In the genomic region with DNA sequence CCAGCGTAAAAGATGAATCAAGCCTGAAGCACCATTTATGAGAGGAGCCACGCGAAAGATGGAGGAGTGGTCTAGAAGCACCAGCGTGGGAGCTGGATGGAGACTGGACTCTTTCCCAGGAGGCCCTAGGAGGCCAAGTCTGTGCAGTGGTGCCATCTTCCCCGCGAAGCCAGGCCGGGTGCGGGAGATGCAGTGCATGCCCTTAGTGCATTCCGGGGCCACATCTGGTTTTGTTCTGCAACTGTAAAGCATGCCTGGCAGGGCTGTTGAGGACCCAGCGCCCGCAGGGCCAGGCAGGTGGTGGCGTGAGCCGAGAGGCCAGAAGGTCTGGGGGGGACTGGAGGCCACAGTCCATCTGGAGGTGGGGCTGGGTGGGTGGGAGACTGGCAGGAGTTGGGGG, we compare ENCODE assay signal across 19 cellular contexts.
"Had no signal": no experiment of that assay in that cellular context is flagged by ENCODE, and none has a peak within 500 bp of the region (broad histone marks: within the 10 kb centered on the region; RNA-seq: fewer than 3 reads in every experiment).

No MANE protein-coding gene starts in this region.

- ATAC-seq: gastrocnemius medialis, pancreas, sciatic nerve had no signal

- H3K4me3 Mint-ChIP-seq: memory B cell, mesothelial cell of epicardium, nephron had no signal

- H3K4me1 ChIP-seq: esophagus muscularis mucosa, gastrocnemius medialis, pancreas, prostate gland, stomach, uterus had no signal

- H3K9me3 Mint-ChIP-seq: nephron had no signal

- H3K4me3 ChIP-seq: dorsolateral prefrontal cortex, esophagus muscularis mucosa, gastrocnemius medialis, pancreas, prostate gland, skin epidermis, stomach, uterus had no signal

- H3K9me3 ChIP-seq: esophagus muscularis mucosa, gastrocnemius medialis, pancreas, prostate gland, stomach, uterus had no signal

- H3K27ac ChIP-seq: dorsolateral prefrontal cortex, esophagus muscularis mucosa, gastrocnemius medialis, pancreas, prostate gland, skin epidermis, stomach, uterus had no signal

- H3K36me3 ChIP-seq: esophagus muscularis mucosa, gastrocnemius medialis, pancreas, prostate gland, stomach, uterus had no signal

- H3K27me3 ChIP-seq: pancreas, uterus had no signal

- H3K36me3 Mint-ChIP-seq: memory B cell, mesothelial cell of epicardium had no signal

- H3K4me1 Mint-ChIP-seq: memory B cell had no signal

- DNase-seq: cortex of kidney; effector CD8-positive, alpha-beta T cell; islet precursor cell; occipital lobe; stimulated activated CD4-positive, alpha-beta T cell treated with anti-CD3 and anti-CD28 coated beads, Interleukin-12 subunit alpha, Interleukin-12 subunit beta, amount 100 ng/mL, for 4 hours; stimulated activated naive CD4-positive, alpha-beta T cell; stomach; substantia nigra had no signal

- H3K27ac Mint-ChIP-seq: memory B cell, mesothelial cell of epicardium, nephron had no signal
